In the genomic region with DNA sequence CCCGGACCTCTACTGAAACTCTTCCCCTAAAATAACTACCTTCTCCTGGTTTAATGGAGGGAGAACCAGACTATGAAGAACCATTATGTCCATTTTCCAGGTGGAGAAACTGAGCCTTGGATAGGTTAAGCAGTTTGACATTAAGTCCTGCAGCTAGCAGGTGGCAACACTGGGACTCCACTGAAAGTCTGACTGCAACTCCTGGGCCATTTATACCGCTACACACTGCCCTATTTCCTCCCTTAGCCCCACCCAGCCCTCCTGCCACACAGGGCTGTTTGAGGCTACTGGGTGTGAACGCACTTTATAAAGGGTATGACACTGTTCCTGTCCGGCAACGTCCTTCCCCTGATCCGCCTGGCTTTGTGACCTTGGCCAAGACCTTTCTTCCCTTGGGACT, we compare ENCODE assay signal across 8 cellular contexts. TPM values are rescaled to one million over a fixed set of nuclear protein-coding genes. Genes with fewer than 3 reads are reported as not detected.
A peak's percentile ranks its signal among the peaks of the same experiment; 100 is the strongest.
DNase-seq lines count a peak whose midpoint lies in the region; ATAC-seq and TF ChIP-seq lines count a peak whose summit lies in the region.

No MANE protein-coding gene starts in this region.

- peak overlapping the region in 2 of 3 donors; percentile 85 for H3K27ac ChIP-seq in right lobe of liver
- peak overlapping the region; percentile 96 for H3K27ac ChIP-seq in thoracic aorta

- peaks cover 24% of the 10 kb centered on the region for H3K4me1 Mint-ChIP-seq in activated T-cell treated with anti-CD3 and anti-CD28 coated beads, Interleukin-2, amount 50 U/mL, for 24 hours (ENCODE audit: low read depth)
- peaks cover 26% of the 10 kb centered on the region for H3K4me1 Mint-ChIP-seq in activated CD8-positive, alpha-beta T cell treated with anti-CD3 and anti-CD28 coated beads for 36 hours (ENCODE audit: low read depth)

- peak overlapping the region; percentile 98 for H3K27ac Mint-ChIP-seq in activated T-cell treated with anti-CD3 and anti-CD28 coated beads, Interleukin-2, amount 50 U/mL, for 24 hours
- peak overlapping the region; percentile 98 for H3K27ac Mint-ChIP-seq in activated CD8-positive, alpha-beta T cell treated with anti-CD3 and anti-CD28 coated beads for 36 hours

- DNase-seq in activated T-cell treated with anti-CD3 and anti-CD28 coated beads, Interleukin-2, amount 50 U/mL, for 24 hours, result no peak
- no peak for DNase-seq in activated T-cell treated with anti-CD3 and anti-CD28 coated beads, Interleukin-2, amount 50 U/mL, for 48 hours
- no peak for DNase-seq in activated CD8-positive, alpha-beta T cell treated with anti-CD3 and anti-CD28 coated beads for 36 hours
- DNase-seq in right lobe of liver (no peak), thoracic aorta (ENCODE audit: low spot score) (no peak), NCI-H187 treated with DMSO at 0.1 percent for 48 hours (lab: John Stamatoyannopoulos, UW) (no peak), foreskin fibroblast (no peak), NCI-H2227 (lab: John Stamatoyannopoulos, UW; ENCODE audit: unreplicated experiment) (no peak)

- H3K4me3 Mint-ChIP-seq in activated T-cell treated with anti-CD3 and anti-CD28 coated beads, Interleukin-2, amount 50 U/mL, for 24 hours, result peak overlapping the region; percentile 84
- H3K4me3 Mint-ChIP-seq in activated CD8-positive, alpha-beta T cell treated with anti-CD3 and anti-CD28 coated beads for 36 hours, result peak overlapping the region; percentile 82

- peaks cover 0 to 7% (median 2%) of the 10 kb centered on the region in 4 donors for H3K36me3 ChIP-seq in right lobe of liver
- H3K36me3 ChIP-seq in thoracic aorta, result no peaks in the 10 kb centered on the region

- H3K9me3 ChIP-seq in right lobe of liver (no peaks in the 10 kb centered on the region), thoracic aorta (no peaks in the 10 kb centered on the region)

- ATAC-seq in activated CD8-positive, alpha-beta T cell treated with anti-CD3 and anti-CD28 coated beads for 36 hours, result peak; percentile 25
- ATAC-seq in right lobe of liver, result no peak
- no peak for ATAC-seq in thoracic aorta (ENCODE audit: insufficient number of reproducible peaks, low FRiP score, low read depth)

- 51% methylated on average over 6 of the region's 6 CpGs for WGBS in right lobe of liver (ENCODE audit: insufficient coverage, low coverage, low lambda C conversion rate, missing lambda C conversion rate)

- peaks cover 6% of the 10 kb centered on the region for H3K36me3 Mint-ChIP-seq in activated T-cell treated with anti-CD3 and anti-CD28 coated beads, Interleukin-2, amount 50 U/mL, for 24 hours (ENCODE audit: low read depth)
- no peaks in the 10 kb centered on the region for H3K36me3 Mint-ChIP-seq in activated CD8-positive, alpha-beta T cell treated with anti-CD3 and anti-CD28 coated beads for 36 hours (ENCODE audit: low read depth)

- no peaks in the 10 kb centered on the region for H3K27me3 Mint-ChIP-seq in activated T-cell treated with anti-CD3 and anti-CD28 coated beads, Interleukin-2, amount 50 U/mL, for 24 hours
- no peaks in the 10 kb centered on the region for H3K27me3 Mint-ChIP-seq in activated CD8-positive, alpha-beta T cell treated with anti-CD3 and anti-CD28 coated beads for 36 hours

- H3K4me3 ChIP-seq in right lobe of liver (peak overlapping the region in 2 of 3 donors; percentile 53 to 83), thoracic aorta (peak overlapping the region; percentile 88), foreskin fibroblast (ENCODE audit: low read depth in 1 of 2, low read length in 2 of 2) (no peak overlapping the region)

- H3K4me1 ChIP-seq in right lobe of liver (peaks cover 0 to 18% (median 4%) of the 10 kb centered on the region in 4 donors), thoracic aorta (ENCODE audit: control insufficient read depth in 1 of 2, low read depth in 2 of 2) (peaks cover 11 to 25% of the 10 kb centered on the region in 2 donors)

- H3K27me3 ChIP-seq in right lobe of liver (no peaks in the 10 kb centered on the region), thoracic aorta (replicated peaks; ENCODE audit: insufficient read depth) (no peaks in the 10 kb centered on the region)

- POLR2A ChIA-PET in activated CD8-positive, alpha-beta T cell treated with anti-CD3 and anti-CD28 coated beads for 36 hours (lab: Charles Lee), result interaction anchor here (0.7 to 1.5 kb wide), 6 partner anchors 11 to 87 kb away, joined by 3 to 5 read pairs (median 3); partner anchors contain the start of gene SF3A3

- no peaks in the 10 kb centered on the region for H3K9me3 Mint-ChIP-seq in activated T-cell treated with anti-CD3 and anti-CD28 coated beads, Interleukin-2, amount 50 U/mL, for 24 hours
- no peaks in the 10 kb centered on the region for H3K9me3 Mint-ChIP-seq in activated CD8-positive, alpha-beta T cell treated with anti-CD3 and anti-CD28 coated beads for 36 hours

- intact Hi-C loops in activated CD8-positive, alpha-beta T cell treated with anti-CD3 and anti-CD28 coated beads for 36 hours (cut with micrococcal nuclease), result no loop called here
- intact Hi-C loops in right lobe of liver (cut with DNase I), result no loop called here

- CTCF ChIA-PET in activated CD8-positive, alpha-beta T cell treated with anti-CD3 and anti-CD28 coated beads for 36 hours (lab: Charles Lee), result interaction anchor here (0.6 to 1.2 kb wide), 4 partner anchors 11 to 97 kb away, joined by 3 to 4 read pairs (median 3); no protein-coding TSS in a partner anchor

- no peak for TF ChIP-seq POLR2A in right lobe of liver (IDR thresholded peaks at IDR 0.05)

- no peak for TF ChIP-seq CTCF in activated CD8-positive, alpha-beta T cell treated with anti-CD3 and anti-CD28 coated beads for 36 hours (IDR thresholded peaks at IDR 0.05)
- TF ChIP-seq CTCF in right lobe of liver (IDR thresholded peaks at IDR 0.05) (no peak), thoracic aorta (IDR thresholded peaks at IDR 0.05) (no peak), foreskin fibroblast (IDR thresholded peaks at IDR 0.05; ENCODE audit: low read depth, low read length) (no peak)

RNA-seq across cellular contexts. Expression of gene INPP5B, which starts 0.5 kb away (rescaled TPM):
- 10 to 100 TPM; 27.7 to 29.1 TPM for total RNA-seq in activated CD8-positive, alpha-beta T cell treated with anti-CD3 and anti-CD28 coated beads for 36 hours
- total RNA-seq in right lobe of liver, result 10 to 100 TPM; 10.5 to 23.1 (median 14.6) TPM
- total RNA-seq in thoracic aorta, result 10 to 100 TPM; 44.2 to 44.5 TPM

RNA-seq across cellular contexts. Expression of gene SF3A3, which starts 42.5 kb away (rescaled TPM):
- 10 to 100 TPM; 94.9 to 96.7 TPM for total RNA-seq in activated CD8-positive, alpha-beta T cell treated with anti-CD3 and anti-CD28 coated beads for 36 hours
- 10 to 100 TPM; 13.6 to 32.1 (median 20.8) TPM for total RNA-seq in right lobe of liver
- total RNA-seq in thoracic aorta, result 10 to 100 TPM; 31.8 to 61.3 TPM

RNA-seq across cellular contexts. Expression of gene FHL3, which starts 58.0 kb away (rescaled TPM):
- total RNA-seq in activated CD8-positive, alpha-beta T cell treated with anti-CD3 and anti-CD28 coated beads for 36 hours, result 10 to 100 TPM; 26.6 to 26.7 TPM
- 1 to 10 TPM; 1.3 to 7.1 (median 4.4) TPM for total RNA-seq in right lobe of liver
- total RNA-seq in thoracic aorta, result 10 to 100 TPM; 57.0 to 90.7 TPM

Comparison
In these comparisons a context has a peak if more than half of its experiments do, and no peak if none do; other contexts are left out.
1. H3K4me3 ChIP-seq: peak in right lobe of liver (2 of 3) and thoracic aorta (single experiment); none in foreskin fibroblast (0 of 2).